ENCODE assay signal across 1 cellular context in the genomic region with DNA sequence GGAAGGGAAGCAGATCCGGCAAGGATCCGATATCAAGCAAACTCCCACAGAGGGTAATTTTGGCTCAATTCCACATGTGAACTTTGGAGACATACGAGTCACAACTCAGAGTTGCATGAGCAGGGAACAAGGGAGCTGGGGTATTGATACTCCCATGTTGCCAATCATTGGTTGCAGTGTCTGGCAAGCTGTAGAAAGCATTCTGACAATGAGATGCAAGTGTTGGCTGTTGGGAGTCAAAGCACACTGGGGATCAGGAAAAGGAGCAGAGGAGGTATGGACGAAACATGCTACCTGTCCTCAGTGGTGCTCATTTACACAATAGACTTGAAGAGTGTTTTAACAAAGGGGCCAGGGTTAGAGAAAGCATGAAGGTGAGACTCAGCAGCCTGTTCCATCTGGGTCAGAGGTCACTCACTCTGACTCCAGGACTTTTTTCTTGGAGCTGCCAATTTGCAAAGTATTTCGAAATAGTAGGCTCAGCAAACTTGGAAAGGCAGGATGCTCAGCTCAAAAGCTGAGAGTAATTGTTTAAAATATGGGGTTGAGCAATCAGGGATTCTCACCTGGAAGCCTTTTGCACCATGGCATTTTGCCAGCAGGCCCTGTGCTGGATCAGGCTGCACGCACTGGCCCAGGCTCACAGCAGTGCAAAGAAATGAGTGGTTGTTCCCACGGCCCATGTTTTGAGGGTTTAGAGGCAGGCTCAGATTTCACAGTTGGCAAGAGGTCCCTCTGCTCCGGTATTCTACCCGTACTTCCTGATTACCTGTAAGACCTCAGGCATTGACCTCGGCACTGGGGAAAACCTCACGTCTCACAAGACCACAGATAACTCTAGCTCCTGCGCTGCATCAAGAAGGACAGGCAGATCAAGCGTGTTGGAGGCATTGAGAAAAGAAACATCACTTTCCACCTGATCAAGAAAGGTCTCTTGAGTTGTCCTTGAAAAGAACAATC.
TF ChIP-seq lines count a peak whose summit lies in the region.

No MANE protein-coding gene starts in this region.

TF ChIP-seq in HepG2, 621 proteins besides CTCF, POLR2A, EP300 and RAD21 (continued from another document and continues in another):
- TF ChIP-seq, protein P1, sequence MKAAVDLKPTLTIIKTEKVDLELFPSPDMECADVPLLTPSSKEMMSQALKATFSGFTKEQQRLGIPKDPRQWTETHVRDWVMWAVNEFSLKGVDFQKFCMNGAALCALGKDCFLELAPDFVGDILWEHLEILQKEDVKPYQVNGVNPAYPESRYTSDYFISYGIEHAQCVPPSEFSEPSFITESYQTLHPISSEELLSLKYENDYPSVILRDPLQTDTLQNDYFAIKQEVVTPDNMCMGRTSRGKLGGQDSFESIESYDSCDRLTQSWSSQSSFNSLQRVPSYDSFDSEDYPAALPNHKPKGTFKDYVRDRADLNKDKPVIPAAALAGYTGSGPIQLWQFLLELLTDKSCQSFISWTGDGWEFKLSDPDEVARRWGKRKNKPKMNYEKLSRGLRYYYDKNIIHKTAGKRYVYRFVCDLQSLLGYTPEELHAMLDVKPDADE (CRISPR knock-in tag; IDR thresholded peaks at IDR 0.05), result no peak
- peak; percentile 96 for TF ChIP-seq SALL1 (CRISPR knock-in tag; IDR thresholded peaks at IDR 0.05)
- TF ChIP-seq, protein P2, sequence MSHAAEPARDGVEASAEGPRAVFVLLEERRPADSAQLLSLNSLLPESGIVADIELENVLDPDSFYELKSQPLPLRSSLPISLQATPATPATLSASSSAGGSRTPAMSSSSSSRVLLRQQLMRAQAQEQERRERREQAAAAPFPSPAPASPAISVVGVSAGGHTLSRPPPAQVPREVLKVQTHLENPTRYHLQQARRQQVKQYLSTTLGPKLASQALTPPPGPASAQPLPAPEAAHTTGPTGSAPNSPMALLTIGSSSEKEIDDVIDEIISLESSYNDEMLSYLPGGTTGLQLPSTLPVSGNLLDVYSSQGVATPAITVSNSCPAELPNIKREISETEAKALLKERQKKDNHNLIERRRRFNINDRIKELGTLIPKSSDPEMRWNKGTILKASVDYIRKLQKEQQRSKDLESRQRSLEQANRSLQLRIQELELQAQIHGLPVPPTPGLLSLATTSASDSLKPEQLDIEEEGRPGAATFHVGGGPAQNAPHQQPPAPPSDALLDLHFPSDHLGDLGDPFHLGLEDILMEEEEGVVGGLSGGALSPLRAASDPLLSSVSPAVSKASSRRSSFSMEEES (CRISPR knock-in tag; IDR thresholded peaks at IDR 0.05), result peak; percentile 69
- TF ChIP-seq ZNF724P (CRISPR knock-in tag; IDR thresholded peaks at IDR 0.05; ENCODE audit: borderline replicate concordance), result no peak
- peak; percentile 83; the same call in 1 of the 2 replicates for TF ChIP-seq CBX5 (CRISPR knock-in tag; IDR thresholded peaks at IDR 0.05; ENCODE audit: borderline replicate concordance)
- TF ChIP-seq NR1H2 (CRISPR knock-in tag; IDR thresholded peaks at IDR 0.05; ENCODE audit: borderline replicate concordance, low read depth), result no peak
- no peak for TF ChIP-seq SMARCC2 (IDR thresholded peaks at IDR 0.05)
- peak; percentile 82; the same call in 1 of the 2 replicates for TF ChIP-seq BCL3 (CRISPR knock-in tag; IDR thresholded peaks at IDR 0.05)
- TF ChIP-seq, protein P3, sequence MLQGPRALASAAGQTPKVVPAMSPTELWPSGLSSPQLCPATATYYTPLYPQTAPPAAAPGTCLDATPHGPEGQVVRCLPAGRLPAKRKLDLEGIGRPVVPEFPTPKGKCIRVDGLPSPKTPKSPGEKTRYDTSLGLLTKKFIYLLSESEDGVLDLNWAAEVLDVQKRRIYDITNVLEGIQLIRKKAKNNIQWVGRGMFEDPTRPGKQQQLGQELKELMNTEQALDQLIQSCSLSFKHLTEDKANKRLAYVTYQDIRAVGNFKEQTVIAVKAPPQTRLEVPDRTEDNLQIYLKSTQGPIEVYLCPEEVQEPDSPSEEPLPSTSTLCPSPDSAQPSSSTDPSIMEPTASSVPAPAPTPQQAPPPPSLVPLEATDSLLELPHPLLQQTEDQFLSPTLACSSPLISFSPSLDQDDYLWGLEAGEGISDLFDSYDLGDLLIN (CRISPR knock-in tag; IDR thresholded peaks at IDR 0.05; ENCODE audit: borderline replicate concordance), result 0 out of 2 replicates have a peak, but pooled peaks have one; percentile 75
- TF ChIP-seq SIN3B (IDR thresholded peaks at IDR 0.05; ENCODE audit: low read length), result no peak
- peak; percentile 69; the same call in 1 of the 2 replicates for TF ChIP-seq ZFP37 (CRISPR knock-in tag; IDR thresholded peaks at IDR 0.05; ENCODE audit: borderline replicate concordance)
- peak; percentile 59 for TF ChIP-seq ASH2L (IDR thresholded peaks at IDR 0.05; ENCODE audit: insufficient read length, low read depth, low read length)
- no peak for TF ChIP-seq EED (CRISPR knock-in tag; IDR thresholded peaks at IDR 0.05)
- no peak for TF ChIP-seq ARID3A (IDR thresholded peaks at IDR 0.05; ENCODE audit: low read depth, low read length)
- no peak for TF ChIP-seq ATRX (CRISPR knock-in tag; IDR thresholded peaks at IDR 0.05; ENCODE audit: borderline replicate concordance)
- TF ChIP-seq, protein P4, sequence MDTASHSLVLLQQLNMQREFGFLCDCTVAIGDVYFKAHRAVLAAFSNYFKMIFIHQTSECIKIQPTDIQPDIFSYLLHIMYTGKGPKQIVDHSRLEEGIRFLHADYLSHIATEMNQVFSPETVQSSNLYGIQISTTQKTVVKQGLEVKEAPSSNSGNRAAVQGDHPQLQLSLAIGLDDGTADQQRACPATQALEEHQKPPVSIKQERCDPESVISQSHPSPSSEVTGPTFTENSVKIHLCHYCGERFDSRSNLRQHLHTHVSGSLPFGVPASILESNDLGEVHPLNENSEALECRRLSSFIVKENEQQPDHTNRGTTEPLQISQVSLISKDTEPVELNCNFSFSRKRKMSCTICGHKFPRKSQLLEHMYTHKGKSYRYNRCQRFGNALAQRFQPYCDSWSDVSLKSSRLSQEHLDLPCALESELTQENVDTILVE (CRISPR knock-in tag; IDR thresholded peaks at IDR 0.05), result peak; percentile 89
- no peak for TF ChIP-seq ZNF720 (CRISPR knock-in tag; IDR thresholded peaks at IDR 0.05)
- peak; percentile 88 for TF ChIP-seq ZBTB38 (CRISPR knock-in tag; IDR thresholded peaks at IDR 0.05)
- TF ChIP-seq ZC3H13 (CRISPR knock-in tag; IDR thresholded peaks at IDR 0.05), result no peak
- no peak for TF ChIP-seq ZNF260 (CRISPR knock-in tag; IDR thresholded peaks at IDR 0.05; ENCODE audit: borderline replicate concordance, low read depth)
- TF ChIP-seq, protein P5, sequence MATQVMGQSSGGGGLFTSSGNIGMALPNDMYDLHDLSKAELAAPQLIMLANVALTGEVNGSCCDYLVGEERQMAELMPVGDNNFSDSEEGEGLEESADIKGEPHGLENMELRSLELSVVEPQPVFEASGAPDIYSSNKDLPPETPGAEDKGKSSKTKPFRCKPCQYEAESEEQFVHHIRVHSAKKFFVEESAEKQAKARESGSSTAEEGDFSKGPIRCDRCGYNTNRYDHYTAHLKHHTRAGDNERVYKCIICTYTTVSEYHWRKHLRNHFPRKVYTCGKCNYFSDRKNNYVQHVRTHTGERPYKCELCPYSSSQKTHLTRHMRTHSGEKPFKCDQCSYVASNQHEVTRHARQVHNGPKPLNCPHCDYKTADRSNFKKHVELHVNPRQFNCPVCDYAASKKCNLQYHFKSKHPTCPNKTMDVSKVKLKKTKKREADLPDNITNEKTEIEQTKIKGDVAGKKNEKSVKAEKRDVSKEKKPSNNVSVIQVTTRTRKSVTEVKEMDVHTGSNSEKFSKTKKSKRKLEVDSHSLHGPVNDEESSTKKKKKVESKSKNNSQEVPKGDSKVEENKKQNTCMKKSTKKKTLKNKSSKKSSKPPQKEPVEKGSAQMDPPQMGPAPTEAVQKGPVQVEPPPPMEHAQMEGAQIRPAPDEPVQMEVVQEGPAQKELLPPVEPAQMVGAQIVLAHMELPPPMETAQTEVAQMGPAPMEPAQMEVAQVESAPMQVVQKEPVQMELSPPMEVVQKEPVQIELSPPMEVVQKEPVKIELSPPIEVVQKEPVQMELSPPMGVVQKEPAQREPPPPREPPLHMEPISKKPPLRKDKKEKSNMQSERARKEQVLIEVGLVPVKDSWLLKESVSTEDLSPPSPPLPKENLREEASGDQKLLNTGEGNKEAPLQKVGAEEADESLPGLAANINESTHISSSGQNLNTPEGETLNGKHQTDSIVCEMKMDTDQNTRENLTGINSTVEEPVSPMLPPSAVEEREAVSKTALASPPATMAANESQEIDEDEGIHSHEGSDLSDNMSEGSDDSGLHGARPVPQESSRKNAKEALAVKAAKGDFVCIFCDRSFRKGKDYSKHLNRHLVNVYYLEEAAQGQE (IDR thresholded peaks at IDR 0.05; ENCODE audit: borderline replicate concordance in 1 of 2, low read depth in 1 of 2, low read length in 2 of 2), result peak in 1 of 2 experiments; percentile 61; a peak in 2 of 4 replicates
- TF ChIP-seq FLYWCH1 (CRISPR knock-in tag; IDR thresholded peaks at IDR 0.05), result no peak
- peak; percentile 87 for TF ChIP-seq ZNF205 (CRISPR knock-in tag; IDR thresholded peaks at IDR 0.05)
- no peak for TF ChIP-seq RARG (CRISPR knock-in tag; IDR thresholded peaks at IDR 0.05; ENCODE audit: low read depth)
- TF ChIP-seq, protein P6, sequence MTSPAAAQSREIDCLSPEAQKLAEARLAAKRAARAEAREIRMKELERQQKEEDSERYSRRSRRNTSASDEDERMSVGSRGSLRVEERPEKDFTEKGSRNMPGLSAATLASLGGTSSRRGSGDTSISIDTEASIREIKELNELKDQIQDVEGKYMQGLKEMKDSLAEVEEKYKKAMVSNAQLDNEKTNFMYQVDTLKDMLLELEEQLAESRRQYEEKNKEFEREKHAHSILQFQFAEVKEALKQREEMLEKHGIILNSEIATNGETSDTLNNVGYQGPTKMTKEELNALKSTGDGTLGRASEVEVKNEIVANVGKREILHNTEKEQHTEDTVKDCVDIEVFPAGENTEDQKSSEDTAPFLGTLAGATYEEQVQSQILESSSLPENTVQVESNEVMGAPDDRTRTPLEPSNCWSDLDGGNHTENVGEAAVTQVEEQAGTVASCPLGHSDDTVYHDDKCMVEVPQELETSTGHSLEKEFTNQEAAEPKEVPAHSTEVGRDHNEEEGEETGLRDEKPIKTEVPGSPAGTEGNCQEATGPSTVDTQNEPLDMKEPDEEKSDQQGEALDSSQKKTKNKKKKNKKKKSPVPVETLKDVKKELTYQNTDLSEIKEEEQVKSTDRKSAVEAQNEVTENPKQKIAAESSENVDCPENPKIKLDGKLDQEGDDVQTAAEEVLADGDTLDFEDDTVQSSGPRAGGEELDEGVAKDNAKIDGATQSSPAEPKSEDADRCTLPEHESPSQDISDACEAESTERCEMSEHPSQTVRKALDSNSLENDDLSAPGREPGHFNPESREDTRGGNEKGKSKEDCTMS (CRISPR knock-in tag; conservative IDR thresholded peaks at IDR 0.05), result no peak
- TF ChIP-seq CEBPZ (IDR thresholded peaks at IDR 0.05; ENCODE audit: low read length), result no peak
